ENCODE assay signal across 13 cellular contexts in the genomic region with DNA sequence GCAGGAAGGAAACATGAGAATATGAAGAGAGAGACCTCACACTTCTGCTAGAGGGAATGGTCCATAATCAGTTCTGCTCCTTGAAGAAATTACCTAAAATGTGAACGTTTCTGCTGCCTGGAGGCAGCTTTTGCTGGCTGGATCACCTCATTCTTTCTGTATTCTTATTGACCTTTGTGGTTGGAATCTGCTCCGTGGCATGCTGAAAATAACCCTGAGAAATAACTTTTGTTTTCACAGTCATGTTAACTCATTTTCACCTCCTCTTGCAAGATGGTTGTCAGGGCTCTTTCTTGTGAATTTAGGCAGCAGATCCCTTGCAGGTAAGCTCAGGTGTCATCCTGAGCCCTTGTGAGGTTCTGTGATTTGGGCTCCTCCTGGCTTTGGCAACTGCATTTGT.
A peak's percentile ranks its signal among the peaks of the same experiment; 100 is the strongest.
DNase-seq lines count a peak whose midpoint lies in the region; FAIRE-seq and TF ChIP-seq lines count a peak whose summit lies in the region.
"Had no signal": no experiment of that assay in that cellular context is flagged by ENCODE, and none has a peak within 500 bp of the region (broad histone marks: within the 10 kb centered on the region; RNA-seq: fewer than 3 reads in every experiment).

No MANE protein-coding gene starts in this region.

- no TSS peak for BruUV-seq in Caco-2 (replicated peaks; lab: Mats Ljungman, UMichigan)

- H3K36me3 Mint-ChIP-seq in Caco-2 (ENCODE audit: insufficient read depth, unreplicated experiment) (peaks cover 13% of the 10 kb centered on the region), immature natural killer cell (no peaks in the 10 kb centered on the region)

- FAIRE-seq in small intestine (lab: Jason Lieb, UNC), result no peak

- POLR2A ChIA-PET in Caco-2 (lab: Charles Lee), result no interaction called here

- H3K9me3 ChIP-seq in Caco-2 (peaks cover 2% of the 10 kb centered on the region; the same call in 1 of the 2 replicates), small intestine (ENCODE audit: control insufficient read depth, low read depth) (no peaks in the 10 kb centered on the region)

- H3K4me1 ChIP-seq in Caco-2 (peaks cover 38% of the 10 kb centered on the region), small intestine (ENCODE audit: control insufficient read depth in 2 of 2, insufficient read depth in 1 of 2, low read depth in 1 of 2, low read length in 1 of 2) (peaks cover 2% of the 10 kb centered on the region in 2 donors)
- H3K4me1 ChIP-seq: foreskin keratinocyte had no signal

- CTCF ChIA-PET in Caco-2 (lab: Charles Lee), result no interaction called here

- H3K27ac ChIP-seq in small intestine (ENCODE audit: low read depth in 1 of 2, low read length in 1 of 2), result no peak overlapping the region
- H3K27ac ChIP-seq: coronary artery, foreskin keratinocyte, SK-N-MC, WERI-Rb-1 had no signal

- H3K27me3 ChIP-seq in Caco-2 (replicated peaks; ENCODE audit: control insufficient read depth, insufficient read depth, low read length) (no peaks in the 10 kb centered on the region), small intestine (ENCODE audit: control insufficient read depth in 2 of 2, insufficient read depth in 2 of 2, low read length in 2 of 2) (no peaks in the 10 kb centered on the region)

- in situ Hi-C loops in astrocyte of the spinal cord (cut with HindIII; ENCODE audit: low sequenced_read_pairs), result no loop called here

- intact Hi-C loops in Caco-2 (cut with micrococcal nuclease; ENCODE audit: unreplicated experiment), result no loop called here

- DNase-seq in Caco-2 (no peak), GM20000 (ENCODE audit: low spot score) (peak; percentile 47), astrocyte of the spinal cord (ENCODE audit: low read depth, low spot score) (peak; percentile 14), renal cortical epithelial cell (ENCODE audit: low read depth) (peak; percentile 77), small intestine (no peak), immature natural killer cell (no peak)
- DNase-seq in stimulated activated CD4-positive, alpha-beta T cell treated with anti-CD3 and anti-CD28 coated beads, Interleukin-2, amount 100 ng/mL, for 48 hours, result no peak
- DNase-seq: foreskin keratinocyte; nucleus accumbens; stimulated activated naive CD4-positive, alpha-beta T cell treated with Interleukin-2 at 50 U/mL for 16 hours; WERI-Rb-1 had no signal

- H3K4me3 Mint-ChIP-seq in Caco-2 (ENCODE audit: unreplicated experiment), result no peak overlapping the region
- H3K4me3 Mint-ChIP-seq in immature natural killer cell, result peak overlapping the region in 1 of 5 donors; percentile 45

- TF ChIP-seq CTCF in Caco-2 (IDR thresholded peaks at IDR 0.05; ENCODE audit: insufficient read depth in 1 of 2, low read depth in 1 of 2, low read length in 1 of 2, severe bottlenecking in 1 of 2, unreplicated experiment in 1 of 2) (no peak), GM20000 (IDR thresholded peaks at IDR 0.05; ENCODE audit: extremely low read depth, missing control alignments) (no peak), astrocyte of the spinal cord (IDR thresholded peaks at IDR 0.05; ENCODE audit: low read depth, low read length) (no peak)

- H3K27me3 Mint-ChIP-seq in Caco-2 (ENCODE audit: insufficient read depth, unreplicated experiment), result no peaks in the 10 kb centered on the region
- peaks cover 3 to 7% (median 5%) of the 10 kb centered on the region in 3 donors for H3K27me3 Mint-ChIP-seq in immature natural killer cell (ENCODE audit: low read depth in 3 of 3)

- H3K4me1 Mint-ChIP-seq in Caco-2 (ENCODE audit: low read depth, unreplicated experiment), result peaks cover 40% of the 10 kb centered on the region
- H3K4me1 Mint-ChIP-seq in immature natural killer cell, result peaks cover 22 to 24% of the 10 kb centered on the region in 2 donors

- H3K27ac Mint-ChIP-seq in Caco-2 (ENCODE audit: unreplicated experiment) (peak overlapping the region; percentile 0), immature natural killer cell (peak overlapping the region in 2 of 6 donors; percentile 16 to 32)

- H3K4me3 ChIP-seq in Caco-2 (ENCODE audit: low read depth, low read length) (no peak overlapping the region), astrocyte of the spinal cord (ENCODE audit: low read depth, low read length) (no peak overlapping the region), small intestine (ENCODE audit: low read depth in 1 of 2, low read length in 2 of 2) (no peak overlapping the region)
- H3K4me3 ChIP-seq: coronary artery, SK-N-MC had no signal

- H3K36me3 ChIP-seq in Caco-2 (ENCODE audit: control insufficient read depth, insufficient read depth, low read length) (no peaks in the 10 kb centered on the region), small intestine (ENCODE audit: control insufficient read depth in 2 of 2, insufficient read depth in 2 of 2, low read length in 2 of 2) (no peaks in the 10 kb centered on the region)
- H3K36me3 ChIP-seq: WERI-Rb-1 had no signal

- WGBS in small intestine, 3 donors, result 5 to 29% (median 16%) methylated on average over 2 of the region's 2 CpGs

- peaks cover 7% of the 10 kb centered on the region for H3K9me3 Mint-ChIP-seq in Caco-2 (ENCODE audit: unreplicated experiment)
- no peaks in the 10 kb centered on the region for H3K9me3 Mint-ChIP-seq in immature natural killer cell

Comparison
In these comparisons a context has a peak if more than half of its experiments do, and no peak if none do; other contexts are left out.
1. DNase-seq: peak in GM20000 (single experiment), astrocyte of the spinal cord (single experiment) and renal cortical epithelial cell (single experiment); none in Caco-2 (0 of 2), small intestine (single experiment), stimulated activated CD4-positive, alpha-beta T cell treated with anti-CD3 and anti-CD28 coated beads, Interleukin-2, amount 100 ng/mL, for 48 hours (0 of 2) and immature natural killer cell (0 of 3).